ENCODE assay signal across 14 cellular contexts in the genomic region with DNA sequence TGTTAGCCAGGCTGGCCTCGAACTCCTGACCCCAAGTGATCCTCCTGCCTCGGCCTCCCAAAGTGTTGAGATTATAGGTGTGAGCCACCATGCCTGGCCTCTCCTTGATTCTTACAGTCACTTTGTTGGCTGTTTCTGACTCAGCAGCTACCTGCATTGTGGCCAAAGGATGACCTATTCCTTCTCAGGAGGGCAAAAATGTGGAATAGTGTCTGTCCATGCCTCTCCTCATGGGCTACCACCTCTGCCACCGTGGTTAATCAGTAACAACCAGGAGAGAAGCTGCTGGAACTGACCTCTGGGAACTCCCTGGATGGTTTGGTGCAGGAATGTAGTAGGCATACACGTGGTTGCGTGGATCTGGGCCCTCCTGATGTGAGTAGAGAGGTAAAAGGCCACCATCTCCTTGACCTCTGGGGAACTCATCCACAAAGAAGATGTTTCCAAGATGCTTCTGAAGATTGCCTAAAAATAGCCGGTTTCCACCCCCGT.
A peak's percentile ranks its signal among the peaks of the same experiment; 100 is the strongest.
DNase-seq lines count a peak whose midpoint lies in the region; ATAC-seq and TF ChIP-seq lines count a peak whose summit lies in the region.
"Had no signal": no experiment of that assay in that cellular context is flagged by ENCODE, and none has a peak within 500 bp of the region (broad histone marks: within the 10 kb centered on the region; RNA-seq: fewer than 3 reads in every experiment).

No MANE protein-coding gene starts in this region.

- peaks cover 46% of the 10 kb centered on the region for H3K4me1 ChIP-seq in SJSA1 (replicated peaks)

- no peaks in the 10 kb centered on the region for H3K27me3 Mint-ChIP-seq in Calu3 (ENCODE audit: unreplicated experiment)
- H3K27me3 Mint-ChIP-seq: naive B cell had no signal

- H3K4me3 ChIP-seq in SJSA1 (no peak overlapping the region), dorsolateral prefrontal cortex (no peak overlapping the region)

- H3K36me3 ChIP-seq in SJSA1 = peaks cover 4% of the 10 kb centered on the region

- H3K27ac Mint-ChIP-seq in Calu3 (ENCODE audit: unreplicated experiment) = peak overlapping the region; percentile 10
- H3K27ac Mint-ChIP-seq: activated naive CD8-positive, alpha-beta T cell treated with anti-CD3 and anti-CD28 coated beads, Interleukin-2, amount 10 ng/mL, durations not matched to agents 7 days and 5 days had no signal

- CTCF ChIA-PET in Calu3 (lab: Charles Lee) = no interaction called here

- H3K9me3 ChIP-seq in SJSA1 (replicated peaks) = no peaks in the 10 kb centered on the region

- H3K4me1 Mint-ChIP-seq in Calu3 (ENCODE audit: low read depth, unreplicated experiment) = peaks cover 56% of the 10 kb centered on the region

- H3K27me3 ChIP-seq in SJSA1 (replicated peaks) = no peaks in the 10 kb centered on the region
- no peaks in the 10 kb centered on the region for H3K27me3 ChIP-seq in dorsolateral prefrontal cortex

- BruUV-seq in Calu3 (replicated peaks; lab: Mats Ljungman, UMichigan) = no TSS peak

- H3K27ac ChIP-seq in SJSA1 (peak overlapping the region; percentile 29), dorsolateral prefrontal cortex (peak overlapping the region in 1 of 59 donors; percentile 18)

- intact Hi-C loops in Calu3 (cut with micrococcal nuclease; ENCODE audit: unreplicated experiment) = no loop called here
- intact Hi-C loops in sciatic nerve (cut with DNase I) = no loop called here
- intact Hi-C loops in dorsolateral prefrontal cortex (cut with DNase I) = no loop called here

- DNase-seq in Calu3 (no peak), SJSA1 (ENCODE audit: low read depth in 1 of 2, low spot score in 2 of 2) (no peak), kidney glomerular epithelial cell (lab: John Stamatoyannopoulos, UW) (peak; percentile 95), sciatic nerve (ENCODE audit: low spot score) (no peak), dorsolateral prefrontal cortex (no peak), NOMO-1 treated with dmso at 0.1 percent for 144 hours (lab: John Stamatoyannopoulos, UW; ENCODE audit: unreplicated experiment) (no peak)
- DNase-seq: activated CD4-positive, alpha-beta T cell treated with anti-CD3 and anti-CD28 coated beads, Interleukin-2, amount 50 U/mL, for 48 hours; activated naive CD8-positive, alpha-beta T cell treated with anti-CD3 and anti-CD28 coated beads, Interleukin-2, amount 10 ng/mL, durations not matched to agents 7 days and 5 days; activated T-cell treated with anti-CD3 and anti-CD28 coated beads, Interleukin-2, amount 50 U/mL, for 48 hours; central memory CD4-positive, alpha-beta T cell; glutamatergic neuron; naive B cell had no signal

- no peaks in the 10 kb centered on the region for H3K9me3 Mint-ChIP-seq in Calu3 (ENCODE audit: low read depth, unreplicated experiment)

- peaks cover 12% of the 10 kb centered on the region for H3K36me3 Mint-ChIP-seq in Calu3 (ENCODE audit: insufficient read depth, unreplicated experiment)
- H3K36me3 Mint-ChIP-seq: naive B cell had no signal

- peak; percentile 52 for ATAC-seq in sciatic nerve
- ATAC-seq in HG02678 (IDR thresholded peaks at IDR 0.05; ENCODE audit: unreplicated experiment) = no peak
- ATAC-seq in GM18907 (IDR thresholded peaks at IDR 0.05; ENCODE audit: unreplicated experiment) = no peak

- H3K4me3 Mint-ChIP-seq in Calu3 (ENCODE audit: low read depth, unreplicated experiment) = no peak overlapping the region
- H3K4me3 Mint-ChIP-seq: activated naive CD8-positive, alpha-beta T cell treated with anti-CD3 and anti-CD28 coated beads, Interleukin-2, amount 10 ng/mL, durations not matched to agents 7 days and 5 days had no signal

- TF ChIP-seq CTCF in Calu3 (IDR thresholded peaks at IDR 0.05; ENCODE audit: unreplicated experiment) (no peak), dorsolateral prefrontal cortex (IDR thresholded peaks at IDR 0.05 in 54 of 56, conservative IDR thresholded peaks at IDR 0.05 in 2 of 56; ENCODE audit: low read depth in 1 of 56, partially characterized antibody in 56 of 56) (no peak)
